In the genomic region with DNA sequence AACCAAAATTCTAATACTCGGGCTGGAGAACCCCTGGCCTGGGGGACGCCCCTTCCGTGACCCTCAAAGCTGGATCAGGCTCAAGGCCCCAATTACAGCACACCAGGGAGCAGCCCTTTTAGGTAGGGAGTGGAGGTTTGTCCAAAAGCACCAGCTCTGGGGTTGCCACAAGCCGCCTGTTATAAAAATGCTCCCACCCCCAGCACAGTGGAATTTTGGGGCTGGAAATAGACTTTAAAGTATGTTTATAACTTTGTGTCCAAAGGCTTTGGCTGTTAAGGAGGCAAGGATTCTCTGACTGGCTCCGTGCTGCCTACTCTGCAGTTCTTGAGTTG, we compare ENCODE assay signal across 9 cellular contexts. TPM values are rescaled to one million over a fixed set of nuclear protein-coding genes. Genes with fewer than 3 reads are reported as not detected.
A peak's percentile ranks its signal among the peaks of the same experiment; 100 is the strongest.
DNase-seq lines count a peak whose midpoint lies in the region; ATAC-seq and TF ChIP-seq lines count a peak whose summit lies in the region.
"Had no signal": no experiment of that assay in that cellular context is flagged by ENCODE, and none has a peak within 500 bp of the region (broad histone marks: within the 10 kb centered on the region; RNA-seq: fewer than 3 reads in every experiment).

No MANE protein-coding gene starts in this region.

- WGBS in heart left ventricle, 4 donors = 22 to 29% (median 28%) methylated on average over 5 of the region's 5 CpGs
- 10 to 28% methylated on average over 1 to 5 of the region's 5 CpGs for WGBS in upper lobe of left lung, 2 donors

- H3K27me3 Mint-ChIP-seq in activated naive CD8-positive, alpha-beta T cell treated with anti-CD3 and anti-CD28 coated beads for 36 hours = no peaks in the 10 kb centered on the region
- H3K27me3 Mint-ChIP-seq in memory B cell = no peaks in the 10 kb centered on the region

- peak overlapping the region; percentile 98 for H3K27ac Mint-ChIP-seq in activated naive CD8-positive, alpha-beta T cell treated with anti-CD3 and anti-CD28 coated beads for 36 hours
- H3K27ac Mint-ChIP-seq in memory B cell = peak overlapping the region; percentile 97

- TF ChIP-seq CTCF in heart left ventricle (IDR thresholded peaks at IDR 0.05) = peak in 5 of 12 donors; percentile 8 to 43 (median 18)
- no peak for TF ChIP-seq CTCF in upper lobe of left lung (IDR thresholded peaks at IDR 0.05)

- H3K27ac ChIP-seq in heart left ventricle (peak overlapping the region in 2 of 12 donors; percentile 66 to 96), upper lobe of left lung (peak overlapping the region; percentile 83 to 93 (median 91))

- H3K27me3 ChIP-seq in heart left ventricle = no peaks in the 10 kb centered on the region
- H3K27me3 ChIP-seq in upper lobe of left lung = no peaks in the 10 kb centered on the region
- H3K27me3 ChIP-seq: foreskin keratinocyte had no signal

- H3K4me3 Mint-ChIP-seq in activated naive CD8-positive, alpha-beta T cell treated with anti-CD3 and anti-CD28 coated beads for 36 hours = peak overlapping the region; percentile 99
- peak overlapping the region; percentile 98 for H3K4me3 Mint-ChIP-seq in memory B cell

- H3K9me3 ChIP-seq in heart left ventricle (no peaks in the 10 kb centered on the region), upper lobe of left lung (no peaks in the 10 kb centered on the region)

- H3K4me1 ChIP-seq in heart left ventricle (peaks cover 0 to 15% (median 7%) of the 10 kb centered on the region in 12 donors), upper lobe of left lung (peaks cover 8 to 24% (median 11%) of the 10 kb centered on the region in 4 donors)
- H3K4me1 ChIP-seq: foreskin keratinocyte had no signal

- ATAC-seq in heart left ventricle (no peak), left ventricle myocardium superior (no peak), memory B cell (ENCODE audit: low read depth) (no peak), upper lobe of left lung (ENCODE audit: low FRiP score in 2 of 2) (no peak)

- H3K9me3 Mint-ChIP-seq in activated naive CD8-positive, alpha-beta T cell treated with anti-CD3 and anti-CD28 coated beads for 36 hours = no peaks in the 10 kb centered on the region
- no peaks in the 10 kb centered on the region for H3K9me3 Mint-ChIP-seq in memory B cell

- H3K36me3 ChIP-seq in heart left ventricle (peaks cover 3 to 73% (median 43%) of the 10 kb centered on the region in 9 donors), upper lobe of left lung (peaks cover 21 to 54% (median 40%) of the 10 kb centered on the region in 4 donors)

- intact Hi-C loops in heart left ventricle (cut with DNase I) (loop anchor here in 5 of 10 donors (1.0 to 5.0 kb wide), 3 partner anchors 92 to 112 kb away; no protein-coding TSS in a partner anchor), left ventricle myocardium superior (cut with micrococcal nuclease) (no loop called here)

- DNase-seq in heart left ventricle = no peak
- no peak for DNase-seq in left ventricle myocardium superior
- no peak for DNase-seq in activated naive CD8-positive, alpha-beta T cell treated with anti-CD3 and anti-CD28 coated beads for 36 hours
- DNase-seq in memory B cell (ENCODE audit: low spot score in 2 of 2) = no peak
- DNase-seq in upper lobe of left lung = no peak
- DNase-seq in ureter (ENCODE audit: low spot score) = no peak
- no peak for DNase-seq in NCI-H510A (lab: John Stamatoyannopoulos, UW)
- DNase-seq in NCI-H1694 treated with DMSO at 0.1 percent for 48 hours (lab: John Stamatoyannopoulos, UW) = no peak

- TF ChIP-seq POLR2A in heart left ventricle (IDR thresholded peaks at IDR 0.05) (no peak), upper lobe of left lung (IDR thresholded peaks at IDR 0.05) (no peak)

- H3K4me3 ChIP-seq in heart left ventricle (peak overlapping the region in 11 of 12 donors; percentile 45 to 96 (median 78)), upper lobe of left lung (peak overlapping the region in 3 of 4 donors; percentile 79 to 99 (median 83))

- peaks cover 14% of the 10 kb centered on the region for H3K36me3 Mint-ChIP-seq in activated naive CD8-positive, alpha-beta T cell treated with anti-CD3 and anti-CD28 coated beads for 36 hours
- peaks cover 19% of the 10 kb centered on the region for H3K36me3 Mint-ChIP-seq in memory B cell

- peaks cover 20% of the 10 kb centered on the region for H3K4me1 Mint-ChIP-seq in activated naive CD8-positive, alpha-beta T cell treated with anti-CD3 and anti-CD28 coated beads for 36 hours
- H3K4me1 Mint-ChIP-seq in memory B cell = peaks cover 17% of the 10 kb centered on the region

- TF ChIP-seq EP300 in upper lobe of left lung (IDR thresholded peaks at IDR 0.05) = no peak

RNA-seq across cellular contexts. Expression of gene GMIP, which starts 0.6 kb away (rescaled TPM):
- 10 to 100 TPM in 2 of 9 donors, 1 to 10 TPM in 7; 1.1 to 21.7 (median 2.5) TPM for total RNA-seq in heart left ventricle
- polyA plus RNA-seq in heart left ventricle = 1 to 10 TPM; 2.1 TPM
- total RNA-seq in left ventricle myocardium superior = 4.2 TPM
- total RNA-seq in activated naive CD8-positive, alpha-beta T cell treated with anti-CD3 and anti-CD28 coated beads for 36 hours = 10 to 100 TPM; 53.3 to 54.7 TPM
- total RNA-seq in upper lobe of left lung = 100 to 1,000 TPM in 1 of 6 donors, 10 to 100 TPM in 5; 20.8 to 109 (median 49.1) TPM
- total RNA-seq in ureter = 25.0 TPM

RNA-seq across cellular contexts. Expression of gene LPAR2, which starts 16.0 kb away (rescaled TPM):
- total RNA-seq in heart left ventricle = 1 to 10 TPM in 2 of 9 donors, under 1 TPM in 6, not detected in 1; 0.24 to 6.1 (median 0.74) TPM
- 1 to 10 TPM in 1 of 2 donors, under 1 TPM in 1; 0.46 to 1.6 TPM for polyA plus RNA-seq in heart left ventricle
- 1.6 TPM for total RNA-seq in left ventricle myocardium superior
- total RNA-seq in activated naive CD8-positive, alpha-beta T cell treated with anti-CD3 and anti-CD28 coated beads for 36 hours = 10 to 100 TPM; 23.7 to 28.4 TPM
- 10 to 100 TPM; 16.4 to 51.3 (median 24.1) TPM for total RNA-seq in upper lobe of left lung
- total RNA-seq in ureter = 28.6 TPM

RNA-seq across cellular contexts. Expression of gene ATP13A1, which starts 19.5 kb away (rescaled TPM):
- total RNA-seq in heart left ventricle (10 to 100 TPM; 15.7 to 65.8 (median 23.1) TPM), left ventricle myocardium superior (21.6 TPM), upper lobe of left lung (100 to 1,000 TPM in 3 of 6 donors, 10 to 100 TPM in 3; 58.6 to 256 (median 97.4) TPM), ureter (74.9 TPM)
- 10 to 100 TPM; 16.1 to 22.0 TPM for polyA plus RNA-seq in heart left ventricle
- 10 to 100 TPM; 72.6 to 76.4 TPM for total RNA-seq in activated naive CD8-positive, alpha-beta T cell treated with anti-CD3 and anti-CD28 coated beads for 36 hours

RNA-seq across cellular contexts. Expression of gene ZNF101, which starts 24.6 kb away (rescaled TPM):
- 1 to 10 TPM; 1.5 to 6.8 (median 3.4) TPM for total RNA-seq in heart left ventricle
- 1 to 10 TPM; 3.4 to 3.7 TPM for polyA plus RNA-seq in heart left ventricle
- 3.7 TPM for total RNA-seq in left ventricle myocardium superior
- 10 to 100 TPM; 71.8 to 73.2 TPM for total RNA-seq in activated naive CD8-positive, alpha-beta T cell treated with anti-CD3 and anti-CD28 coated beads for 36 hours
- total RNA-seq in upper lobe of left lung = 10 to 100 TPM in 4 of 6 donors, 1 to 10 TPM in 2; 3.4 to 16.1 (median 11.1) TPM
- 13.8 TPM for total RNA-seq in ureter

RNA-seq across cellular contexts. Expression of gene PBX4, which starts 25.5 kb away (rescaled TPM):
- under 1 TPM in 2 of 9 donors, not detected in 7; 0.43 to 0.69 TPM for total RNA-seq in heart left ventricle
- polyA plus RNA-seq in heart left ventricle = under 1 TPM in 1 of 2 donors, not detected in 1; 0.53 TPM
- 0.42 TPM for total RNA-seq in left ventricle myocardium superior
- total RNA-seq in activated naive CD8-positive, alpha-beta T cell treated with anti-CD3 and anti-CD28 coated beads for 36 hours = 1 to 10 TPM; 8.2 to 9.6 TPM
- total RNA-seq in upper lobe of left lung = 10 to 100 TPM in 2 of 6 donors, 1 to 10 TPM in 4; 2.0 to 30.4 (median 5.8) TPM
- total RNA-seq in ureter = 12.7 TPM
